16 cellular contexts compared by ENCODE assay signal in genomic region chr15:23912191-23912590, GRCh38.
DNase-seq lines count a peak whose midpoint lies in the region; FAIRE-seq and TF ChIP-seq lines count a peak whose summit lies in the region.
"Had no signal": no experiment of that assay in that cellular context is flagged by ENCODE, and none has a peak within 500 bp of the region (broad histone marks: within the 10 kb centered on the region; RNA-seq: fewer than 3 reads in every experiment).

No MANE protein-coding gene starts in this region.

- H2BK12ac ChIP-seq in H1 (ENCODE audit: low read depth, low read length) = no peak overlapping the region

- FAIRE-seq in H1 (lab: Jason Lieb, UNC) (no peak), GM12891 (lab: Jason Lieb, UNC) (no peak)

- no peaks in the 10 kb centered on the region for H3K79me1 ChIP-seq in H1 (ENCODE audit: low read depth, low read length)

- intact Hi-C loops in PC-9 (cut with micrococcal nuclease; ENCODE audit: unreplicated experiment) = no loop called here
- intact Hi-C loops in ovary (cut with DNase I) = no loop called here

- CTCF ChIA-PET in H1 (lab: Charles Lee; ENCODE audit: partially characterized antibody) = interaction anchor here (1.3 to 1.6 kb wide), 2 partner anchors 15 to 268 kb away, joined by 3 read pairs; no protein-coding TSS in a partner anchor
- CTCF ChIA-PET in PC-9 (lab: Charles Lee) = no interaction called here

- no peak overlapping the region for H3K27ac ChIP-seq in HUES64 (ENCODE audit: low read depth, low read length)
- no peak overlapping the region for H3K27ac ChIP-seq in H1 (ENCODE audit: low read depth, low read length)
- no peak overlapping the region for H3K27ac ChIP-seq in neural cell (ENCODE audit: low read length)
- no peak overlapping the region for H3K27ac ChIP-seq in PC-9
- H3K27ac ChIP-seq in ovary = no peak overlapping the region
- no peak overlapping the region for H3K27ac ChIP-seq in Peyer's patch
- H3K27ac ChIP-seq: coronary artery, left lung had no signal

- H2BK120ac ChIP-seq in H1 (replicated peaks; ENCODE audit: low read depth, low read length) = no peak overlapping the region

- H4K20me1 ChIP-seq in H1 (replicated peaks in 1 of 2; ENCODE audit: control insufficient read depth in 1 of 2, insufficient read depth in 2 of 2, low read length in 2 of 2) (no peaks in the 10 kb centered on the region), neural cell (ENCODE audit: insufficient read depth) (no peaks in the 10 kb centered on the region), PC-9 (ENCODE audit: insufficient read depth) (no peaks in the 10 kb centered on the region)

- no peak overlapping the region for H3K18ac ChIP-seq in H1 (ENCODE audit: extremely low read depth, low read length)

- no peak overlapping the region for H2BK15ac ChIP-seq in H1 (ENCODE audit: low read length)

- H3K14ac ChIP-seq in H1 (ENCODE audit: insufficient read length) = no peak overlapping the region

- H3K9me3 ChIP-seq in HUES64 (ENCODE audit: insufficient read depth, low read depth, low read length) = peaks cover 49% of the 10 kb centered on the region
- H3K9me3 ChIP-seq in H1 (ENCODE audit: insufficient read depth in 2 of 2, low read depth in 1 of 2, low read length in 1 of 2) = peaks cover 17 to 32% of the 10 kb centered on the region in 2 experiments; a peak in 3 of 4 replicates
- no peaks in the 10 kb centered on the region for H3K9me3 ChIP-seq in neural cell (ENCODE audit: low read length)
- no peaks in the 10 kb centered on the region for H3K9me3 ChIP-seq in PC-9 (ENCODE audit: insufficient read depth, low read depth)
- no peaks in the 10 kb centered on the region for H3K9me3 ChIP-seq in ovary
- no peaks in the 10 kb centered on the region for H3K9me3 ChIP-seq in Peyer's patch

- H2AK5ac ChIP-seq in H1 (ENCODE audit: low read depth, low read length) = no peak overlapping the region

- H2AFZ ChIP-seq in H1 (ENCODE audit: low read length) (no peak overlapping the region), neural cell (ENCODE audit: low read depth, low read length) (no peak overlapping the region), PC-9 (no peak overlapping the region)

- WGBS in HUES64 = 58% methylated on average over 12 of the region's 12 CpGs
- WGBS in H1 (ENCODE audit: extremely low coverage in 1 of 2, insufficient coverage in 1 of 2, insufficient read length in 1 of 2, insufficient replicate concordance in 2 of 2, low coverage in 1 of 2, low lambda C conversion rate in 2 of 2, missing lambda C conversion rate in 1 of 2), 2 experiments = 62% methylated on average over 12 of the region's 12 CpGs; no CpG with 5 or more reads in 1 of the 2 experiments
- 13 to 28% (median 23%) methylated on average over 12 of the region's 12 CpGs for WGBS in ovary, 3 donors

- TF ChIP-seq RAD21 in H1 (IDR thresholded peaks at IDR 0.05 in 1 of 2, conservative IDR thresholded peaks at IDR 0.05 in 1 of 2; ENCODE audit: low read depth in 2 of 2, low read length in 2 of 2) (no peak), neural cell (conservative IDR thresholded peaks at IDR 0.05) (no peak)

- no peaks in the 10 kb centered on the region for H3F3A ChIP-seq in neural cell (ENCODE audit: insufficient read depth, low read length, poor library complexity, severe bottlenecking)
- H3F3A ChIP-seq in PC-9 (ENCODE audit: insufficient read depth, low read depth) = no peaks in the 10 kb centered on the region

- no peaks in the 10 kb centered on the region for H3K27me3 ChIP-seq in HUES64 (ENCODE audit: insufficient read depth, low read length)
- no peaks in the 10 kb centered on the region for H3K27me3 ChIP-seq in H1 (replicated peaks in 1 of 4; ENCODE audit: control insufficient read depth in 3 of 4, extremely low read depth in 1 of 4, insufficient read depth in 3 of 4, low read length in 3 of 4)
- no peaks in the 10 kb centered on the region for H3K27me3 ChIP-seq in neural cell (ENCODE audit: insufficient read depth, low read depth, low read length)
- no peaks in the 10 kb centered on the region for H3K27me3 ChIP-seq in PC-9 (ENCODE audit: insufficient read depth, low read depth)
- no peaks in the 10 kb centered on the region for H3K27me3 ChIP-seq in ovary
- no peaks in the 10 kb centered on the region for H3K27me3 ChIP-seq in Peyer's patch
- H3K27me3 ChIP-seq: left lung had no signal

- no peak for TF ChIP-seq POLR2A in H1 (IDR thresholded peaks at IDR 0.05; ENCODE audit: control extremely low read depth in 1 of 2, low read depth in 2 of 2, low read length in 2 of 2)
- no peak for TF ChIP-seq POLR2A in GM12891 (IDR thresholded peaks at IDR 0.05; ENCODE audit: low read depth, low read length)
- no peak for TF ChIP-seq POLR2A in ovary (IDR thresholded peaks at IDR 0.05)
- no peak for TF ChIP-seq POLR2A in Peyer's patch (IDR thresholded peaks at IDR 0.05)

- H3K4me3 ChIP-seq in HUES64 (ENCODE audit: low read length) (peak overlapping the region; percentile 35), H1 (ENCODE audit: extremely low read depth in 1 of 4, insufficient read depth in 2 of 4, low read depth in 3 of 4, low read length in 4 of 4) (peak overlapping the region in 2 of 4 experiments; percentile 26 to 40; a peak in 5 of 8 replicates), neural cell (ENCODE audit: low read length) (peak overlapping the region; percentile 62), PC-9 (no peak overlapping the region), ovary (no peak overlapping the region), Peyer's patch (no peak overlapping the region)
- H3K4me3 ChIP-seq: coronary artery, left lung had no signal

- no peak overlapping the region for H3K56ac ChIP-seq in H1 (replicated peaks; ENCODE audit: insufficient read length, low read depth, low read length)

- no peak overlapping the region for H3K9ac ChIP-seq in HUES64 (ENCODE audit: low read depth, low read length)
- no peak overlapping the region for H3K9ac ChIP-seq in H1 (replicated peaks in 1 of 4; ENCODE audit: extremely low read depth in 1 of 4, low read depth in 3 of 4, low read length in 3 of 4)
- H3K9ac ChIP-seq in neural cell (ENCODE audit: low read length) = peak overlapping the region; percentile 2

- no TSS peak for BruUV-seq in PC-9 (replicated peaks; lab: Mats Ljungman, UMichigan)

- no peaks in the 10 kb centered on the region for H3K23me2 ChIP-seq in H1 (ENCODE audit: low read depth, low read length)

- peak overlapping the region in 1 of 2 experiments; percentile 49; a peak in 2 of 4 replicates for H3K4me2 ChIP-seq in H1 (ENCODE audit: insufficient read depth in 1 of 2, low read depth in 2 of 2, low read length in 2 of 2)
- peak overlapping the region; percentile 70 for H3K4me2 ChIP-seq in neural cell (ENCODE audit: low read length)
- H3K4me2 ChIP-seq in PC-9 = no peak overlapping the region

- TF ChIP-seq EP300 in H1 (IDR thresholded peaks at IDR 0.05; ENCODE audit: borderline replicate concordance in 1 of 2, low read depth in 2 of 2, low read length in 2 of 2) (no peak), neural cell (conservative IDR thresholded peaks at IDR 0.05; ENCODE audit: poor library complexity, severe bottlenecking) (no peak), ovary (IDR thresholded peaks at IDR 0.05) (no peak)

- DNase-seq in D341Med (ENCODE audit: low spot score) = peak; percentile 23
- peak; percentile 15 to 62 for DNase-seq in H1 (ENCODE audit: low read depth in 1 of 2, low spot score in 2 of 2)
- DNase-seq in GM12891 (ENCODE audit: insufficient read length, low spot score) = no peak
- DNase-seq in PC-9 = no peak
- no peak for DNase-seq in ovary
- DNase-seq in Peyer's patch = no peak
- DNase-seq: activated CD4-positive, CD25-positive, alpha-beta regulatory T cell; activated gamma-delta T cell; AML-193; DMS 273 treated with DMSO at 0.1 percent for 48 hours; left lung; NCI-H1694 treated with DMSO at 0.1 percent for 48 hours; NCI-H510A treated with DMSO at 0.1 percent for 48 hours had no signal

- H3K79me2 ChIP-seq in H1 (ENCODE audit: control insufficient read depth in 1 of 2, insufficient read depth in 2 of 2, low read length in 2 of 2) (no peaks in the 10 kb centered on the region), neural cell (replicated peaks; ENCODE audit: insufficient read depth, low read length) (peaks cover 2% of the 10 kb centered on the region), PC-9 (ENCODE audit: low read depth) (no peaks in the 10 kb centered on the region)

- no peak overlapping the region for H3K4ac ChIP-seq in H1 (replicated peaks; ENCODE audit: insufficient read length, low read depth, low read length)

- H3K36me3 ChIP-seq in HUES64 (ENCODE audit: insufficient read depth, low read length) (no peaks in the 10 kb centered on the region), H1 (ENCODE audit: control insufficient read depth in 2 of 4, insufficient read depth in 4 of 4, low read length in 3 of 4) (no peaks in the 10 kb centered on the region), neural cell (ENCODE audit: insufficient read depth, low read length) (no peaks in the 10 kb centered on the region), PC-9 (ENCODE audit: low read depth) (no peaks in the 10 kb centered on the region), ovary (no peaks in the 10 kb centered on the region), Peyer's patch (no peaks in the 10 kb centered on the region)
- H3K36me3 ChIP-seq: left lung had no signal

- POLR2A ChIA-PET in H1 (lab: Charles Lee; ENCODE audit: partially characterized antibody) = interaction anchor here (0.8 kb wide), 1 partner anchor 10 kb away, joined by 3 read pairs; no protein-coding TSS in a partner anchor
- POLR2A ChIA-PET in PC-9 (lab: Charles Lee; ENCODE audit: unreplicated experiment) = no interaction called here

- H3K9me2 ChIP-seq in neural cell (ENCODE audit: insufficient read depth, low read length) = no peaks in the 10 kb centered on the region
- H3K9me2 ChIP-seq in PC-9 (ENCODE audit: insufficient read depth) = no peaks in the 10 kb centered on the region

- no peak overlapping the region for H2BK5ac ChIP-seq in H1 (ENCODE audit: low read depth, low read length)

- no peak overlapping the region for H2BK20ac ChIP-seq in H1 (ENCODE audit: low read length)

- H4K8ac ChIP-seq in H1 (ENCODE audit: extremely low read depth, insufficient read depth, low read length) = no peak overlapping the region; the same call in 1 of the 2 replicates

- 0 out of 2 replicates have a peak, but pooled peaks cover 6% of the 10 kb centered on the region for H3K4me1 ChIP-seq in HUES64 (ENCODE audit: insufficient read depth, low read length)
- H3K4me1 ChIP-seq in H1 (replicated peaks in 1 of 4; ENCODE audit: control insufficient read depth in 3 of 4, insufficient read depth in 4 of 4, low read length in 3 of 4) = no peaks in the 10 kb centered on the region
- H3K4me1 ChIP-seq in PC-9 (replicated peaks; ENCODE audit: insufficient read depth) = no peaks in the 10 kb centered on the region
- H3K4me1 ChIP-seq in ovary (ENCODE audit: insufficient read depth) = no peaks in the 10 kb centered on the region
- no peaks in the 10 kb centered on the region for H3K4me1 ChIP-seq in Peyer's patch
- H3K4me1 ChIP-seq: left lung had no signal

- H4K5ac ChIP-seq in H1 (ENCODE audit: insufficient read length, low read depth, low read length) = no peak overlapping the region

- no peak overlapping the region for H3K23ac ChIP-seq in H1 (ENCODE audit: insufficient read length)

- H4K91ac ChIP-seq in H1 (replicated peaks; ENCODE audit: insufficient read length, low read length) = no peak overlapping the region

- TF ChIP-seq CTCF in H1 (IDR thresholded peaks at IDR 0.05; ENCODE audit: control extremely low read depth in 1 of 3, insufficient read depth in 1 of 3, low read depth in 1 of 3, low read length in 3 of 3) (no peak), neural cell (IDR thresholded peaks at IDR 0.05; ENCODE audit: poor library complexity, severe bottlenecking) (no peak), PC-9 (conservative IDR thresholded peaks at IDR 0.05) (no peak), ovary (IDR thresholded peaks at IDR 0.05) (no peak), Peyer's patch (IDR thresholded peaks at IDR 0.05) (no peak)

Comparison
In these comparisons a context has a peak if more than half of its experiments do, and no peak if none do; other contexts are left out.
1. DNase-seq: peak in D341Med (single experiment) and H1 (2 of 2); none in GM12891 (single experiment), PC-9 (0 of 2), ovary (0 of 5) and Peyer's patch (0 of 3).
2. H3K4me3 ChIP-seq: peak in HUES64 (single experiment) and neural cell (single experiment); none in PC-9 (single experiment), ovary (single experiment) and Peyer's patch (0 of 4).